ENCODE assay signal across 1 cellular context in the genomic region with DNA sequence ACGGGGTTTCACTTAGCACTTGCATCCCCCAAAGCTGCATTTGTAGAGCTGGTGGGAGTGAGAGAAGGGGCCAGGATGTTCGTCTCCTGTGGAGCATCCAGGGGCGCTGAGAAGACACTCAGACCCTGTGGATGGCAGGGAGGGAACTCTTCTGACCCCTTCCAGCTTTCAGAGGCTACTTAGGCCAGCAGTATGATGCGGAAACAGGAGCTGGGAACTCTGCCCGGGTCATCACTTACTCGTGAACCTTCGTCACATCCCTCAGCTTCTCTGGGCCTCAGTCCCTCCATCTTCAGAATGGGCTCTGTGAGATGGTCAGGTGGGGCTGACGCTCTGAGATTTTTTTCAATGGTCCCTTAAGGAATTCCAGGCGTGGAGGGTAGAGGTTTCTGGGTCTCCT.
TF ChIP-seq lines count a peak whose summit lies in the region.

No MANE protein-coding gene starts in this region.

TF ChIP-seq in HepG2, 621 proteins besides CTCF, POLR2A, EP300 and RAD21:
- TF ChIP-seq ZNF33A (CRISPR knock-in tag; IDR thresholded peaks at IDR 0.05; ENCODE audit: borderline replicate concordance) (no peak), DNMT1 (CRISPR knock-in tag; IDR thresholded peaks at IDR 0.05) (no peak)
